In the genomic region with DNA sequence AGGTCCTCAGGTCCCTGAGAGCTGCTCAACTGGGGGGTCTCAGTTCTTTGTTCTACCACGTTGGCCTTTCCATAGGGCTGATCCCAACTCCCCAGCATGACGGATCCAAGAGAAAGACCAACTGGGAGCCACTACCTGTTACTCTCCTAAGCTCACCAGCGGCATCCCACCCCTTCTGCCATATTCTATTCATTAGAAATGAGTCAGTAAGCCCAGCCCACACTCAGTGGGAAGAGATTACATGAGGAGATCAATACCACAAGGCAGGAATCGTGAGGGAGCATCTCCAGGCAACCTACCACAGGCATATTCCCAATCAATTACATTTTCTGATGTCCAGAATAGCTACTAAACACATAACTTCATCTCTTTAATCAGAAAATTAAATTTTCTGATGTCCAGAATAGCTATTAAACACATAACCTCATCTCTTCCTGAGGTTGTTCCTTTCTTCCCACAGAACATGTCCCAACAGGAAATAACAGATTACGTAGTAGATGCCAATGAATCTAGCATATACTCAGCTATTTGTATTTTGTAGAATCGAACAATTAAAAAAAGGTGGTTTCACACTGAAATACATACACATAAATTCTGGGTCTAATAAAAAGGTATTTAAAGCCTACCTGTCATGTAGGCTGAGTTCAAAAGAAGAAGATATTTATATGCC, we compare ENCODE assay signal across 17 cellular contexts.
"Had no signal": no experiment of that assay in that cellular context is flagged by ENCODE, and none has a peak within 500 bp of the region (broad histone marks: within the 10 kb centered on the region; RNA-seq: fewer than 3 reads in every experiment).

No MANE protein-coding gene starts in this region.

- H3K27me3 ChIP-seq: neural progenitor cell, thyroid gland had no signal

- H3K9ac ChIP-seq: neural progenitor cell had no signal

- H3K4me1 ChIP-seq: prostate gland, thyroid gland had no signal

- ATAC-seq: left ventricle myocardium superior; naive thymus-derived CD4-positive, alpha-beta T cell; right cardiac atrium had no signal

- H3K4me3 ChIP-seq: coronary artery, neural progenitor cell, prostate gland, thyroid gland had no signal

- DNase-seq: activated CD4-positive, alpha-beta T cell treated with anti-CD3 and anti-CD28 coated beads, Interleukin-2, amount 50 U/mL, for 4 hours; activated gamma-delta T cell; amygdala; central memory CD4-positive, alpha-beta T cell; effector memory CD4-positive, alpha-beta T cell; immature natural killer cell; left ventricle myocardium superior; mesendoderm; naive thymus-derived CD4-positive, alpha-beta T cell; right cardiac atrium; stimulated activated CD4-positive, alpha-beta T cell treated with anti-CD3 and anti-CD28 coated beads, Interleukin-2, amount 100 ng/mL, for 24 hours; stimulated activated naive CD4-positive, alpha-beta T cell treated with Interleukin-2 at 50 U/mL for 16 hours; thyroid gland; WERI-Rb-1 had no signal

- H3K9me3 ChIP-seq: prostate gland, thyroid gland had no signal

- H3K27ac ChIP-seq: coronary artery, neural progenitor cell, prostate gland, thyroid gland, WERI-Rb-1 had no signal

- H3K4me2 ChIP-seq: neural progenitor cell had no signal

- H3K36me3 ChIP-seq: neural progenitor cell, prostate gland, thyroid gland, WERI-Rb-1 had no signal

- H2AFZ ChIP-seq: neural progenitor cell had no signal
